1 cellular context compared by ENCODE assay signal in genomic region chr9:72382405-72382804, GRCh38.
TF ChIP-seq lines count a peak whose summit lies in the region.

No MANE protein-coding gene starts in this region.

TF ChIP-seq in A549, 52 proteins besides CTCF, POLR2A, EP300 and RAD21 (continued from another document):
- TF ChIP-seq USF2 (IDR thresholded peaks at IDR 0.05): no peak
- no peak for TF ChIP-seq ZFP36 (IDR thresholded peaks at IDR 0.05; ENCODE audit: borderline replicate concordance, partially characterized antibody)
- TF ChIP-seq FOSL2 (IDR thresholded peaks at IDR 0.05): no peak
- no peak for TF ChIP-seq FOSL2 (CRISPR knock-in tag; IDR thresholded peaks at IDR 0.05)
- TF ChIP-seq SREBF2 (IDR thresholded peaks at IDR 0.05): no peak
- no peak for TF ChIP-seq SMC3 (IDR thresholded peaks at IDR 0.05)
